Comparison of ENCODE assay signal across 8 cellular contexts in the genomic region with DNA sequence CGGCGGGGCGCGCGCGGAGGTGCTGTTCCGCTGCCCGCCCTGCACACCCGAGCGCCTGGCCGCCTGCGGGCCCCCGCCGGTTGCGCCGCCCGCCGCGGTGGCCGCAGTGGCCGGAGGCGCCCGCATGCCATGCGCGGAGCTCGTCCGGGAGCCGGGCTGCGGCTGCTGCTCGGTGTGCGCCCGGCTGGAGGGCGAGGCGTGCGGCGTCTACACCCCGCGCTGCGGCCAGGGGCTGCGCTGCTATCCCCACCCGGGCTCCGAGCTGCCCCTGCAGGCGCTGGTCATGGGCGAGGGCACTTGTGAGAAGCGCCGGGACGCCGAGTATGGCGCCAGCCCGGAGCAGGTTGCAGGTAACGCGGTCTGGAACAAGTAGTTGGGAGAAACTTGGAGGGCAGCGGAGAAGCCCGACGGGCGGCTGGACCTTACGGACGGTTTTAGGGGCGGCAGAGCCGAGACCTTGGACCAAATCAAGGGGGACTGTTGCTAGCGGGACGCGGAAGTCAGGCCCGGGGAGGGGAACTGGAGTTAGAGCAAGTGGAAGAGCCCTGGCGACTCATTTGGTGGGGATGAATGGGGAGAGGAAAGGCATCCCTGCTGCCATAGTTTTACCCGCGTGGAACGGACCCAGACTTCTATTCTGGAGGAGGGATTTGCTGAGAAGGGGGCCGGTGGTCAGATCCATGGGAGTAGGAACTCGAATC. TPM values are rescaled to one million over a fixed set of nuclear protein-coding genes. Genes with fewer than 3 reads are reported as not detected.
DNase-seq lines count a peak whose midpoint lies in the region; ATAC-seq and TF ChIP-seq lines count a peak whose summit lies in the region.

No MANE protein-coding gene starts in this region.

- H3K9ac ChIP-seq in ES-I3 (ENCODE audit: low read depth, low read length) = peak overlapping the region; percentile 87
- peak overlapping the region; percentile 61 to 82 for H3K9ac ChIP-seq in colonic mucosa (ENCODE audit: low read depth in 2 of 2, low read length in 2 of 2)

- no peaks in the 10 kb centered on the region for H3K36me3 ChIP-seq in ES-I3 (ENCODE audit: insufficient read depth, low read length)
- no peaks in the 10 kb centered on the region for H3K36me3 ChIP-seq in colonic mucosa
- H3K36me3 ChIP-seq in mucosa of descending colon (ENCODE audit: low read depth) = no peaks in the 10 kb centered on the region

- intact Hi-C loops in colonic mucosa (cut with DNase I) (no loop called here), mucosa of descending colon (cut with DNase I, micrococcal nuclease) (no loop called here)

- peak; percentile 2 for ATAC-seq in mucosa of descending colon
- ATAC-seq in GM19452 (IDR thresholded peaks at IDR 0.05; ENCODE audit: unreplicated experiment) = no peak
- no peak for ATAC-seq in GM18505 (IDR thresholded peaks at IDR 0.05; ENCODE audit: unreplicated experiment)

- peaks cover 11% of the 10 kb centered on the region for H3K27me3 ChIP-seq in colonic mucosa

- TF ChIP-seq CTCF in colonic mucosa (IDR thresholded peaks at IDR 0.05) = no peak
- TF ChIP-seq CTCF in mucosa of descending colon (IDR thresholded peaks at IDR 0.05) = no peak

- no peaks in the 10 kb centered on the region for H3K9me3 ChIP-seq in ES-I3 (ENCODE audit: control insufficient read depth, insufficient read depth, low read length)
- H3K9me3 ChIP-seq in colonic mucosa = no peaks in the 10 kb centered on the region
- no peaks in the 10 kb centered on the region for H3K9me3 ChIP-seq in mucosa of descending colon

- no peak for TF ChIP-seq POLR2A in GM18505 (IDR thresholded peaks at IDR 0.05; ENCODE audit: borderline replicate concordance, extremely low read depth, insufficient read depth, insufficient read length)

- H3K4me1 ChIP-seq in ES-I3 (ENCODE audit: insufficient read depth, low read length) (peaks cover 13% of the 10 kb centered on the region), colonic mucosa (peaks cover 4% of the 10 kb centered on the region), mucosa of descending colon (ENCODE audit: low read depth) (peaks cover 15% of the 10 kb centered on the region)

- DNase-seq in NCI-H2029 treated with DMSO at 0.1 percent for 48 hours (lab: John Stamatoyannopoulos, UW) = peak; percentile 60
- peak; percentile 23 for DNase-seq in colonic mucosa
- peak in 2 of 3 donors; percentile 17 to 62 for DNase-seq in mucosa of descending colon
- no peak for DNase-seq in NCI-H1048 (lab: John Stamatoyannopoulos, UW)
- no peak for DNase-seq in HCEC 1CT

- no peak overlapping the region for H3K27ac ChIP-seq in colonic mucosa

- H3K4me3 ChIP-seq in colonic mucosa = peak overlapping the region; percentile 44
- peak overlapping the region; percentile 17 for H3K4me3 ChIP-seq in mucosa of descending colon

RNA-seq across cellular contexts. Expression of gene IGFBP2, which starts 0.5 kb away (rescaled TPM):
- total RNA-seq in colonic mucosa (100 to 1,000 TPM; 106 to 177 TPM), mucosa of descending colon (10 to 100 TPM; 26.7 to 62.1 (median 57.2) TPM)

Comparison
In these comparisons a context has a peak if more than half of its experiments do, and no peak if none do; other contexts are left out.
1. DNase-seq: peak in NCI-H2029 treated with DMSO at 0.1 percent for 48 hours (single experiment), colonic mucosa (single experiment) and mucosa of descending colon (2 of 3); none in NCI-H1048 (single experiment) and HCEC 1CT (single experiment).